In the genomic region with DNA sequence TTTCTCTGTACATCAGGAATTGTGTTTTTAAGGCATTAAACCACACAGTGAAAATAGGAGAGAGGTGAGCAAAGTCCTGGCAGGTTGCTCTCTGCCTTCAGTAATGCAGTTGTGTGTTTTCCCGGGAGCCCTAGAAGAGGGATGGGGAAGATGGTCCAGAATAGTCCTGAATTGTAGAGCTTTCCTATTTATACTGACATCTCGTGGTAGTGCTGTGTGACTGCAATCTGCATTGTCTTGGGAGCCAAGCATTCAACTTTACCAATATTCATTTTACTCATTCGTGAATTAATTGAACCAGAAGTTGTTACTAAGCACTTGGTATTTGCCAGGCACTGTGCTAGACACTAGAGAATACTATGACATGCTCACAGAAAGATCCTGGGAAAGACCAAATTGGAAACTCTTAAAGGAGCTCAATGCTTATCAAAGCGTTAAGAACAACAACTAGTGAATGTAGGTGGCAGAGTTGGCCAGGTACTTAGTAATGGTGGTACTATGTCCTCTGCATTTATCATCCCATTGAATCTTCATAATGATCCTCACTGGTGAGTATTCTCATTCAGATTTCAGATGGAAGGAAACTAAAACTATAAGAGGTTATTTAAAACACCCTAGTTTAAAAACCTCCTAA, we compare ENCODE assay signal across 8 cellular contexts.
DNase-seq lines count a peak whose midpoint lies in the region; ATAC-seq and TF ChIP-seq lines count a peak whose summit lies in the region.

No MANE protein-coding gene starts in this region.

- H3K9me3 ChIP-seq in SJCRH30 (replicated peaks), result peaks cover 3% of the 10 kb centered on the region; the same call in 1 of the 2 replicates
- H3K9me3 ChIP-seq in neutrophil, result no peaks in the 10 kb centered on the region

- no peaks in the 10 kb centered on the region for H3K27me3 ChIP-seq in SJCRH30
- peaks cover 47% of the 10 kb centered on the region for H3K27me3 ChIP-seq in neutrophil

- H3K27ac ChIP-seq in SJCRH30 (no peak overlapping the region), neutrophil (no peak overlapping the region)

- peaks cover 19% of the 10 kb centered on the region for H3K27me3 Mint-ChIP-seq in activated naive CD4-positive, alpha-beta T cell treated with anti-CD3 and anti-CD28 coated beads, Interleukin-2, amount 10 ng/mL, durations not matched to agents 7 days and 5 days
- peaks cover 2% of the 10 kb centered on the region for H3K27me3 Mint-ChIP-seq in activated naive CD4-positive, alpha-beta T cell treated with anti-CD3 and anti-CD28 coated beads for 36 hours (ENCODE audit: low read depth)

- H3K4me1 Mint-ChIP-seq in activated naive CD4-positive, alpha-beta T cell treated with anti-CD3 and anti-CD28 coated beads, Interleukin-2, amount 10 ng/mL, durations not matched to agents 7 days and 5 days, result peaks cover 13% of the 10 kb centered on the region
- H3K4me1 Mint-ChIP-seq in activated naive CD4-positive, alpha-beta T cell treated with anti-CD3 and anti-CD28 coated beads for 36 hours (ENCODE audit: low read depth), result peaks cover 8% of the 10 kb centered on the region

- no peaks in the 10 kb centered on the region for H3K9me3 Mint-ChIP-seq in activated naive CD4-positive, alpha-beta T cell treated with anti-CD3 and anti-CD28 coated beads, Interleukin-2, amount 10 ng/mL, durations not matched to agents 7 days and 5 days
- no peaks in the 10 kb centered on the region for H3K9me3 Mint-ChIP-seq in activated naive CD4-positive, alpha-beta T cell treated with anti-CD3 and anti-CD28 coated beads for 36 hours

- no peak overlapping the region for H3K27ac Mint-ChIP-seq in activated naive CD4-positive, alpha-beta T cell treated with anti-CD3 and anti-CD28 coated beads, Interleukin-2, amount 10 ng/mL, durations not matched to agents 7 days and 5 days
- H3K27ac Mint-ChIP-seq in activated naive CD4-positive, alpha-beta T cell treated with anti-CD3 and anti-CD28 coated beads for 36 hours, result no peak overlapping the region

- no peak for ATAC-seq in GM18873 (IDR thresholded peaks at IDR 0.05; ENCODE audit: low FRiP score, unreplicated experiment)

- intact Hi-C loops in activated naive CD4-positive, alpha-beta T cell treated with anti-CD3 and anti-CD28 coated beads for 36 hours (cut with micrococcal nuclease), result loop anchor here (1.0 to 10.0 kb wide), 7 partner anchors 74 to 1102 kb away; a partner anchor contains a TSS

- no peak overlapping the region for H3K4me3 Mint-ChIP-seq in activated naive CD4-positive, alpha-beta T cell treated with anti-CD3 and anti-CD28 coated beads, Interleukin-2, amount 10 ng/mL, durations not matched to agents 7 days and 5 days
- no peak overlapping the region for H3K4me3 Mint-ChIP-seq in activated naive CD4-positive, alpha-beta T cell treated with anti-CD3 and anti-CD28 coated beads for 36 hours

- CTCF ChIA-PET in activated naive CD4-positive, alpha-beta T cell treated with anti-CD3 and anti-CD28 coated beads, Interleukin-2, amount 10 ng/mL, durations not matched to agents 7 days and 5 days (lab: Charles Lee), result interaction anchor here (0.6 to 4.4 kb wide), 27 partner anchors 8 to 1243 kb away, joined by 3 to 31 read pairs (median 4); a partner anchor contains a TSS
- CTCF ChIA-PET in activated naive CD4-positive, alpha-beta T cell treated with anti-CD3 and anti-CD28 coated beads for 36 hours (lab: Charles Lee), result interaction anchor here (0.6 to 3.9 kb wide), 41 partner anchors 9 to 1102 kb away, joined by 3 to 17 read pairs (median 4); a partner anchor contains a TSS

- H3K36me3 ChIP-seq in SJCRH30 (no peaks in the 10 kb centered on the region), neutrophil (no peaks in the 10 kb centered on the region)

- peak; percentile 20 for DNase-seq in activated naive CD4-positive, alpha-beta T cell treated with anti-CD3 and anti-CD28 coated beads, Interleukin-2, amount 10 ng/mL, durations not matched to agents 7 days and 5 days
- no peak for DNase-seq in activated naive CD4-positive, alpha-beta T cell treated with anti-CD3 and anti-CD28 coated beads for 36 hours
- peak; percentile 50 for DNase-seq in HuH-7 (ENCODE audit: low spot score)
- peak; percentile 18 to 74 for DNase-seq in SJCRH30
- DNase-seq in fibroblast of mammary gland (ENCODE audit: low read depth), result peak; percentile 71
- no peak for DNase-seq in UCSD-AML1 (lab: John Stamatoyannopoulos, UW; ENCODE audit: unreplicated experiment)

- TF ChIP-seq CTCF in fibroblast of mammary gland (conservative IDR thresholded peaks at IDR 0.05; ENCODE audit: control insufficient read depth, insufficient read depth, low read depth, low read length), result peak; percentile 97
- peak; percentile 21 for TF ChIP-seq CTCF in neutrophil (IDR thresholded peaks at IDR 0.05)

- H3K4me3 ChIP-seq in SJCRH30 (no peak overlapping the region), fibroblast of mammary gland (ENCODE audit: control insufficient read depth, low read depth, low read length) (no peak overlapping the region), neutrophil (ENCODE audit: low read depth in 1 of 2, low read length in 1 of 2) (no peak overlapping the region)

- H3K4me1 ChIP-seq in SJCRH30 (peaks cover 26% of the 10 kb centered on the region), neutrophil (ENCODE audit: control insufficient read depth in 1 of 2, insufficient read depth in 1 of 2, low read depth in 1 of 2, low read length in 1 of 2) (no peaks in the 10 kb centered on the region)

- no peaks in the 10 kb centered on the region for H3K36me3 Mint-ChIP-seq in activated naive CD4-positive, alpha-beta T cell treated with anti-CD3 and anti-CD28 coated beads, Interleukin-2, amount 10 ng/mL, durations not matched to agents 7 days and 5 days
- H3K36me3 Mint-ChIP-seq in activated naive CD4-positive, alpha-beta T cell treated with anti-CD3 and anti-CD28 coated beads for 36 hours (ENCODE audit: low read depth), result no peaks in the 10 kb centered on the region

Comparison
In these comparisons a context has a peak if more than half of its experiments do, and no peak if none do; other contexts are left out.
1. DNase-seq: peak in activated naive CD4-positive, alpha-beta T cell treated with anti-CD3 and anti-CD28 coated beads, Interleukin-2, amount 10 ng/mL, durations not matched to agents 7 days and 5 days (single experiment), HuH-7 (single experiment), SJCRH30 (2 of 2) and fibroblast of mammary gland (single experiment); none in activated naive CD4-positive, alpha-beta T cell treated with anti-CD3 and anti-CD28 coated beads for 36 hours (single experiment) and UCSD-AML1 (single experiment).